Comparison of ENCODE assay signal across 1 cellular context in genomic region chr19:15180451-15181390, GRCh38.
TF ChIP-seq lines count a peak whose summit lies in the region.

No MANE protein-coding gene starts in this region.

TF ChIP-seq in HepG2, 621 proteins besides CTCF, POLR2A, EP300 and RAD21 (continued from another document and continues in another):
- TF ChIP-seq AKNA (CRISPR knock-in tag; IDR thresholded peaks at IDR 0.05; ENCODE audit: borderline replicate concordance) (no peak), PPARG (CRISPR knock-in tag; conservative IDR thresholded peaks at IDR 0.05) (no peak), ZMYM3 (CRISPR knock-in tag; IDR thresholded peaks at IDR 0.05) (0 out of 2 replicates have a peak, but pooled peaks have one; percentile 10), ZIK1 (CRISPR knock-in tag; IDR thresholded peaks at IDR 0.05; ENCODE audit: borderline replicate concordance, low read depth) (no peak), CSRNP2 (CRISPR knock-in tag; conservative IDR thresholded peaks at IDR 0.05; ENCODE audit: low read depth) (no peak), ZNF230 (CRISPR knock-in tag; IDR thresholded peaks at IDR 0.05) (0 out of 2 replicates have a peak, but pooled peaks have one; percentile 43), GTF2F1 (IDR thresholded peaks at IDR 0.05; ENCODE audit: low read length) (no peak), ZNF747 (CRISPR knock-in tag; IDR thresholded peaks at IDR 0.05; ENCODE audit: borderline replicate concordance) (peak; percentile 73; the same call in 1 of the 2 replicates), CHCHD3 (CRISPR knock-in tag; IDR thresholded peaks at IDR 0.05) (no peak), ZBED4 (CRISPR knock-in tag; IDR thresholded peaks at IDR 0.05; ENCODE audit: borderline replicate concordance) (no peak), ZSCAN21 (CRISPR knock-in tag; IDR thresholded peaks at IDR 0.05; ENCODE audit: borderline replicate concordance) (peak; percentile 38; the same call in 1 of the 2 replicates), ZBTB42 (CRISPR knock-in tag; IDR thresholded peaks at IDR 0.05) (no peak), IRF9 (CRISPR knock-in tag; IDR thresholded peaks at IDR 0.05; ENCODE audit: borderline replicate concordance) (peak; percentile 52; the same call in 1 of the 2 replicates), AKAP8 (CRISPR knock-in tag; IDR thresholded peaks at IDR 0.05) (no peak), ZNF619 (CRISPR knock-in tag; IDR thresholded peaks at IDR 0.05) (no peak; the same call in 1 of the 2 replicates), ZMYM2 (CRISPR knock-in tag; IDR thresholded peaks at IDR 0.05) (no peak), GLMP (CRISPR knock-in tag; IDR thresholded peaks at IDR 0.05; ENCODE audit: borderline replicate concordance) (no peak), NFYC (CRISPR knock-in tag; IDR thresholded peaks at IDR 0.05) (no peak), ZNF704 (CRISPR knock-in tag; IDR thresholded peaks at IDR 0.05; ENCODE audit: borderline replicate concordance) (no peak), GTF3A (CRISPR knock-in tag; conservative IDR thresholded peaks at IDR 0.05) (no peak), ZFX (CRISPR knock-in tag; IDR thresholded peaks at IDR 0.05; ENCODE audit: low read depth) (peak; percentile 85), RAD51 (IDR thresholded peaks at IDR 0.05; ENCODE audit: borderline replicate concordance) (no peak), PITX1 (CRISPR knock-in tag; IDR thresholded peaks at IDR 0.05) (0 out of 2 replicates have a peak, but pooled peaks have one; percentile 49), KDM1A (CRISPR knock-in tag; IDR thresholded peaks at IDR 0.05) (no peak), STAG1 (CRISPR knock-in tag; IDR thresholded peaks at IDR 0.05) (no peak), FOXA1 (IDR thresholded peaks at IDR 0.05) (no peak), FOXA1 (CRISPR knock-in tag; IDR thresholded peaks at IDR 0.05) (no peak), GABPA (IDR thresholded peaks at IDR 0.05; ENCODE audit: low read depth, low read length) (no peak), GABPA (CRISPR knock-in tag; IDR thresholded peaks at IDR 0.05; ENCODE audit: low read depth) (peak; percentile 50), KDM4B (CRISPR knock-in tag; IDR thresholded peaks at IDR 0.05) (no peak), GMEB2 (CRISPR knock-in tag; IDR thresholded peaks at IDR 0.05; ENCODE audit: low read depth) (no peak), ZNF784 (CRISPR knock-in tag; IDR thresholded peaks at IDR 0.05; ENCODE audit: borderline replicate concordance) (no peak), ISX (CRISPR knock-in tag; conservative IDR thresholded peaks at IDR 0.05) (no peak), RNF219 (CRISPR knock-in tag; IDR thresholded peaks at IDR 0.05) (no peak), SNRNP70 (IDR thresholded peaks at IDR 0.05; ENCODE audit: low read depth, low read length) (no peak), ZNF18 (CRISPR knock-in tag; IDR thresholded peaks at IDR 0.05; ENCODE audit: insufficient replicate concordance) (peak; percentile 45), ZSCAN25 (CRISPR knock-in tag; IDR thresholded peaks at IDR 0.05) (no peak)
